Comparison of ENCODE assay signal across 20 cellular contexts in genomic region chr20:36336838-36337478, GRCh38. TPM values are rescaled to one million over a fixed set of nuclear protein-coding genes. Genes with fewer than 3 reads are reported as not detected.
DNase-seq lines count a peak whose midpoint lies in the region; ATAC-seq and TF ChIP-seq lines count a peak whose summit lies in the region.
"Had no signal": no experiment of that assay in that cellular context is flagged by ENCODE, and none has a peak within 500 bp of the region (broad histone marks: within the 10 kb centered on the region; RNA-seq: fewer than 3 reads in every experiment).

No MANE protein-coding gene starts in this region.

- no peak overlapping the region for H2BK12ac ChIP-seq in neuronal stem cell (ENCODE audit: low read length)

- H2AFZ ChIP-seq in neuronal stem cell (ENCODE audit: low read length): no peak overlapping the region
- H2AFZ ChIP-seq: GM23338 had no signal

- no peak overlapping the region for H3K4me3 ChIP-seq in BLaER1 treated with 17β-estradiol and CSF1 and Interleukin-3, amounts not matched to agents 10 nM and 100 nM
- no peak overlapping the region for H3K4me3 ChIP-seq in HEK293 (ENCODE audit: low read depth, low read length)
- no peak overlapping the region for H3K4me3 ChIP-seq in RWPE2 (ENCODE audit: severe bottlenecking)
- no peak overlapping the region for H3K4me3 ChIP-seq in neuronal stem cell (ENCODE audit: low read length in 2 of 2)
- H3K4me3 ChIP-seq: GM23338, K562 had no signal

- H4K8ac ChIP-seq in neuronal stem cell (ENCODE audit: low read depth, low read length): no peak overlapping the region

- H3K27me3 ChIP-seq in BLaER1 treated with 17β-estradiol and CSF1 and Interleukin-3, amounts not matched to agents 10 nM and 100 nM: no peaks in the 10 kb centered on the region
- H3K27me3 ChIP-seq in RWPE2 (ENCODE audit: insufficient read depth, poor library complexity, severe bottlenecking) (peaks cover 6% of the 10 kb centered on the region), neuronal stem cell (ENCODE audit: control insufficient read depth in 3 of 3, insufficient read depth in 3 of 3, low read depth in 1 of 3, low read length in 3 of 3) (peaks cover 0 to 57% (median 0%) of the 10 kb centered on the region in 3 experiments)

- ATAC-seq in RWPE2 (ENCODE audit: low read depth) (no peak), GM21360 (IDR thresholded peaks at IDR 0.05; ENCODE audit: unreplicated experiment) (no peak), HG03342 (IDR thresholded peaks at IDR 0.05; ENCODE audit: unreplicated experiment) (no peak), HG03025 (IDR thresholded peaks at IDR 0.05; ENCODE audit: low FRiP score, unreplicated experiment) (no peak)
- ATAC-seq: GM23338, HCT116, K562 had no signal

- H3K9ac ChIP-seq in BLaER1 treated with 17β-estradiol and CSF1 and Interleukin-3, amounts not matched to agents 10 nM and 100 nM: no peak overlapping the region
- H3K9ac ChIP-seq in neuronal stem cell (ENCODE audit: low read depth, low read length, poor library complexity): peak overlapping the region; percentile 40

- no peak overlapping the region for H2BK15ac ChIP-seq in neuronal stem cell (ENCODE audit: low read length)

- H3K36me3 ChIP-seq in BLaER1 treated with 17β-estradiol and CSF1 and Interleukin-3, amounts not matched to agents 10 nM and 100 nM: no peaks in the 10 kb centered on the region
- H3K36me3 ChIP-seq in HEK293 (ENCODE audit: control insufficient read depth in 2 of 2, insufficient read depth in 1 of 2, low read length in 2 of 2) (no peaks in the 10 kb centered on the region), RWPE2 (ENCODE audit: low read depth) (no peaks in the 10 kb centered on the region), neuronal stem cell (replicated peaks in 1 of 2; ENCODE audit: control insufficient read depth in 2 of 2, insufficient read depth in 2 of 2, low read length in 2 of 2) (no peaks in the 10 kb centered on the region)

- CTCF ChIA-PET in HEK293 (lab: Yijun Ruan, JAX): no interaction called here

- peak overlapping the region; percentile 28 for H3K14ac ChIP-seq in neuronal stem cell (ENCODE audit: low read length)

- peak overlapping the region; percentile 11 for H2BK5ac ChIP-seq in neuronal stem cell (ENCODE audit: low read length)

- H3K23ac ChIP-seq in neuronal stem cell (ENCODE audit: low read depth, low read length, poor library complexity): peak overlapping the region; percentile 26

- no peak overlapping the region for H3K4ac ChIP-seq in neuronal stem cell (ENCODE audit: low read length)

- TF ChIP-seq CTCF in HEK293 (tag by site-specific recombination; IDR thresholded peaks at IDR 0.05) (no peak), RWPE2 (IDR thresholded peaks at IDR 0.05; ENCODE audit: poor library complexity, severe bottlenecking) (no peak)

- H3K4me2 ChIP-seq in BLaER1 treated with 17β-estradiol and CSF1 and Interleukin-3, amounts not matched to agents 10 nM and 100 nM: peak overlapping the region; percentile 29 to 60 (median 38); a peak in 20 of 22 replicates
- H3K4me2 ChIP-seq in neuronal stem cell (ENCODE audit: insufficient read depth, low read length, poor library complexity, severe bottlenecking): no peak overlapping the region
- H3K4me2 ChIP-seq: GM23338 had no signal

- H4K20me1 ChIP-seq in BLaER1 treated with 17β-estradiol and CSF1 and Interleukin-3, amounts not matched to agents 10 nM and 100 nM: peaks cover 0 to 32% (median 0%) of the 10 kb centered on the region in 11 experiments; a peak in 8 of 22 replicates

- peak overlapping the region; percentile 55 for H3K18ac ChIP-seq in neuronal stem cell (ENCODE audit: low read length)

- H3K4me1 ChIP-seq in BLaER1 treated with 17β-estradiol and CSF1 and Interleukin-3, amounts not matched to agents 10 nM and 100 nM: peaks cover 5 to 24% (median 12%) of the 10 kb centered on the region in 10 experiments; a peak in 11 of 20 replicates
- no peaks in the 10 kb centered on the region for H3K4me1 ChIP-seq in HEK293 (ENCODE audit: control insufficient read depth, insufficient read depth, low read length)
- H3K4me1 ChIP-seq in RWPE2 (ENCODE audit: insufficient read depth, poor library complexity, severe bottlenecking): no peaks in the 10 kb centered on the region
- peaks cover 2 to 4% of the 10 kb centered on the region in 2 donors for H3K4me1 ChIP-seq in neuronal stem cell (ENCODE audit: control insufficient read depth in 2 of 2, insufficient read depth in 1 of 2, low read depth in 1 of 2, low read length in 2 of 2)

- peak overlapping the region; percentile 44 for H2AK5ac ChIP-seq in neuronal stem cell (ENCODE audit: low read depth, low read length)

- no peak overlapping the region for H2BK120ac ChIP-seq in neuronal stem cell (ENCODE audit: low read depth, low read length)

- no peak overlapping the region for H3K27ac ChIP-seq in BLaER1 treated with 17β-estradiol and CSF1 and Interleukin-3, amounts not matched to agents 10 nM and 100 nM
- H3K27ac ChIP-seq in HEK293 (ENCODE audit: extremely low read depth, low read depth, low read length) (no peak overlapping the region), RWPE2 (ENCODE audit: poor library complexity, severe bottlenecking) (no peak overlapping the region), neuronal stem cell (replicated peaks; ENCODE audit: low read length) (no peak overlapping the region)

- H3K79me1 ChIP-seq in neuronal stem cell (ENCODE audit: low read depth, low read length): peaks cover 4% of the 10 kb centered on the region

- H3K9me3 ChIP-seq in BLaER1 treated with 17β-estradiol and CSF1 and Interleukin-3, amounts not matched to agents 10 nM and 100 nM (replicated peaks in 1 of 11): no peaks in the 10 kb centered on the region
- H3K9me3 ChIP-seq in HEK293 (ENCODE audit: control insufficient read depth, insufficient read depth, low read depth, low read length): no peaks in the 10 kb centered on the region
- H3K9me3 ChIP-seq in RWPE2 (ENCODE audit: severe bottlenecking): no peaks in the 10 kb centered on the region
- no peaks in the 10 kb centered on the region for H3K9me3 ChIP-seq in neuronal stem cell (replicated peaks in 1 of 2; ENCODE audit: control insufficient read depth in 2 of 2, insufficient read depth in 1 of 2, low read depth in 1 of 2, low read length in 2 of 2)

- H4K91ac ChIP-seq in neuronal stem cell (ENCODE audit: low read depth, low read length, poor library complexity): no peak overlapping the region

- DNase-seq in RWPE2 (ENCODE audit: low spot score) (peak; percentile 70), neuronal stem cell (ENCODE audit: low spot score) (no peak), ureter (ENCODE audit: low spot score) (no peak)
- DNase-seq: AML-193; CD4-positive, CD25-positive, alpha-beta regulatory T cell; NCI-H1105; NCI-H146; NCI-H2029; NCI-H345; NCI-H524; NCI-H82; SHP77 had no signal

- no CpG with 5 or more reads among the region's 13 CpGs for WGBS in neuronal stem cell (ENCODE audit: extremely low coverage in 2 of 2, insufficient read length in 2 of 2, insufficient replicate concordance in 1 of 2), 2 donors

- POLR2A ChIA-PET in HEK293 (lab: Yijun Ruan, JAX): no interaction called here

TF ChIP-seq in HEK293, 187 proteins besides CTCF, POLR2A, EP300 and RAD21:
- TF ChIP-seq ZNF514 (tag by site-specific recombination; IDR thresholded peaks at IDR 0.05): no peak
- TF ChIP-seq ZFP3 (tag by site-specific recombination; IDR thresholded peaks at IDR 0.05; ENCODE audit: low read depth): no peak
- TF ChIP-seq SP7 (tag by site-specific recombination; IDR thresholded peaks at IDR 0.05): no peak
- TF ChIP-seq ZFHX2 (tag by site-specific recombination; conservative IDR thresholded peaks at IDR 0.05): peak; percentile 66
- TF ChIP-seq EGR2 (tag by site-specific recombination; IDR thresholded peaks at IDR 0.05; ENCODE audit: low read depth): 0 out of 2 replicates have a peak, but pooled peaks have one; percentile 67
- TF ChIP-seq ZNF2 (tag by site-specific recombination; IDR thresholded peaks at IDR 0.05): no peak

RNA-seq across cellular contexts. Expression of gene DLGAP4, which starts 30.8 kb away (rescaled TPM):
- polyA plus RNA-seq in neuronal stem cell (2013, experiment 1 of 2): 98.6 TPM
- 99.8 TPM for polyA plus RNA-seq in neuronal stem cell (2013, experiment 2 of 2)
- total RNA-seq in ureter: 78.5 TPM
